In genomic region chr10:53402594-53402993, GRCh38 we compare ENCODE assay signal across 26 cellular contexts.
"Had no signal": no experiment of that assay in that cellular context is flagged by ENCODE, and none has a peak within 500 bp of the region (broad histone marks: within the 10 kb centered on the region; RNA-seq: fewer than 3 reads in every experiment).

No MANE protein-coding gene starts in this region.

- H3K36me3 Mint-ChIP-seq: stimulated activated effector memory CD8-positive, alpha-beta T cell treated with anti-CD3 and anti-CD28 coated beads, Interleukin-12 subunit alpha, Interleukin-12 subunit beta, amount 100 ng/mL, for 72 hours; stimulated activated naive B cell treated with anti-CD40 and anti-IgM and Interleukin-4, amounts not matched to agents 10 μg/mL and 1 μg/mL and 100 μg/mL, for 72 hours had no signal

- H3K4me3 ChIP-seq: pancreas, prostate gland, right atrium auricular region, skin epidermis, stomach, thoracic aorta, thyroid gland, tibial nerve, upper lobe of left lung, uterus had no signal

- H3K27ac ChIP-seq: neutrophil, pancreas, prostate gland, right atrium auricular region, skin epidermis, stomach, thoracic aorta, thyroid gland, tibial nerve, upper lobe of left lung, uterus had no signal

- ATAC-seq: naive thymus-derived CD4-positive, alpha-beta T cell; natural killer cell; pancreas; sciatic nerve; stimulated activated effector memory CD8-positive, alpha-beta T cell treated with anti-CD3 and anti-CD28 coated beads, Interleukin-12 subunit alpha, Interleukin-12 subunit beta, amount 100 ng/mL, for 72 hours; stimulated activated naive B cell treated with anti-CD40 and anti-IgM and Interleukin-4, amounts not matched to agents 10 μg/mL and 1 μg/mL and 100 μg/mL, for 72 hours had no signal

- FAIRE-seq: pancreas had no signal

- H3K27me3 ChIP-seq: neutrophil, pancreas, right atrium auricular region, stomach, thyroid gland, tibial nerve, upper lobe of left lung, uterus had no signal

- H3K27ac Mint-ChIP-seq: naive thymus-derived CD4-positive, alpha-beta T cell; natural killer cell; nephron; stimulated activated effector memory CD8-positive, alpha-beta T cell treated with anti-CD3 and anti-CD28 coated beads, Interleukin-12 subunit alpha, Interleukin-12 subunit beta, amount 100 ng/mL, for 72 hours; stimulated activated naive B cell treated with anti-CD40 and anti-IgM and Interleukin-4, amounts not matched to agents 10 μg/mL and 1 μg/mL and 100 μg/mL, for 72 hours; stimulated activated naive CD8-positive, alpha-beta T cell treated with anti-CD3 and anti-CD28 coated beads, Interleukin-15, Interleukin-2, amounts not matched to agents 100 ng/mL and 50 ng/mL, for 24 hours had no signal

- H3K9me3 ChIP-seq: neutrophil, pancreas, prostate gland, right atrium auricular region, stomach, thoracic aorta, thyroid gland, upper lobe of left lung, uterus had no signal

- H3K4me1 Mint-ChIP-seq: naive thymus-derived CD4-positive, alpha-beta T cell; natural killer cell; stimulated activated effector memory CD8-positive, alpha-beta T cell treated with anti-CD3 and anti-CD28 coated beads, Interleukin-12 subunit alpha, Interleukin-12 subunit beta, amount 100 ng/mL, for 72 hours; stimulated activated naive B cell treated with anti-CD40 and anti-IgM and Interleukin-4, amounts not matched to agents 10 μg/mL and 1 μg/mL and 100 μg/mL, for 72 hours had no signal

- DNase-seq: naive thymus-derived CD4-positive, alpha-beta T cell; natural killer cell; nucleus accumbens; pancreas; retina; stimulated activated CD4-positive, alpha-beta T cell treated with anti-CD3 and anti-CD28 coated beads, Interleukin-15, amount 100 ng/mL, for 24 hours; stimulated activated CD4-positive, alpha-beta T cell treated with anti-CD3 and anti-CD28 coated beads, Interleukin-2, amount 100 ng/mL, for 24 hours; stimulated activated CD4-positive, alpha-beta T cell treated with anti-CD3 and anti-CD28 coated beads, Interleukin-2, amount 100 ng/mL, for 48 hours; stimulated activated CD4-positive, alpha-beta T cell treated with anti-CD3 and anti-CD28 coated beads, Interleukin-4, amount 100 ng/mL, for 24 hours; stimulated activated naive B cell treated with anti-CD40 and anti-IgM and Interleukin-4, amounts not matched to agents 10 μg/mL and 1 μg/mL and 100 μg/mL, for 72 hours; stimulated activated naive CD4-positive, alpha-beta T cell treated with Interleukin-2 at 50 U/mL for 16 hours; stomach; thyroid gland; trophoblast cell; upper lobe of left lung; uterus had no signal

- H3K4me1 ChIP-seq: pancreas, prostate gland, thyroid gland, tibial nerve, uterus had no signal

- H3K27me3 Mint-ChIP-seq: naive thymus-derived CD4-positive, alpha-beta T cell; stimulated activated naive B cell treated with anti-CD40 and anti-IgM and Interleukin-4, amounts not matched to agents 10 μg/mL and 1 μg/mL and 100 μg/mL, for 72 hours; stimulated activated naive CD8-positive, alpha-beta T cell treated with anti-CD3 and anti-CD28 coated beads, Interleukin-15, Interleukin-2, amounts not matched to agents 100 ng/mL and 50 ng/mL, for 24 hours had no signal

- H3K36me3 ChIP-seq: neutrophil, pancreas, prostate gland, right atrium auricular region, stomach, thoracic aorta, thyroid gland, tibial nerve, upper lobe of left lung, uterus had no signal

- H3K4me3 Mint-ChIP-seq: naive thymus-derived CD4-positive, alpha-beta T cell; natural killer cell; nephron; stimulated activated effector memory CD8-positive, alpha-beta T cell treated with anti-CD3 and anti-CD28 coated beads, Interleukin-12 subunit alpha, Interleukin-12 subunit beta, amount 100 ng/mL, for 72 hours; stimulated activated naive B cell treated with anti-CD40 and anti-IgM and Interleukin-4, amounts not matched to agents 10 μg/mL and 1 μg/mL and 100 μg/mL, for 72 hours; stimulated activated naive CD8-positive, alpha-beta T cell treated with anti-CD3 and anti-CD28 coated beads, Interleukin-15, Interleukin-2, amounts not matched to agents 100 ng/mL and 50 ng/mL, for 24 hours had no signal
